2 cellular contexts compared by ENCODE assay signal in genomic region chr16:31327675-31328225, GRCh38.
TF ChIP-seq lines count a peak whose summit lies in the region.

No MANE protein-coding gene starts in this region.

TF ChIP-seq in GM12891, 5 proteins besides CTCF, POLR2A, EP300 and RAD21:
- TF ChIP-seq POLR2AphosphoS5 (IDR thresholded peaks at IDR 0.05; ENCODE audit: low read depth, low read length) (no peak), SPI1 (IDR thresholded peaks at IDR 0.05; ENCODE audit: low read depth, low read length) (no peak), PAX5 (IDR thresholded peaks at IDR 0.05; ENCODE audit: insufficient read depth, low read length, severe bottlenecking) (no peak), TAF1 (IDR thresholded peaks at IDR 0.05; ENCODE audit: low read depth, low read length) (no peak), POU2F2 (IDR thresholded peaks at IDR 0.05; ENCODE audit: low read depth, low read length) (no peak)

TF ChIP-seq in GM12878, 131 proteins besides CTCF, POLR2A, EP300 and RAD21:
- no peak for TF ChIP-seq GATAD2B (conservative IDR thresholded peaks at IDR 0.05; ENCODE audit: low read depth)
- TF ChIP-seq CREB1 (IDR thresholded peaks at IDR 0.05; ENCODE audit: low read depth), result no peak
- TF ChIP-seq PKNOX1 (IDR thresholded peaks at IDR 0.05), result peak; percentile 27; the same call in 1 of the 2 replicates
